Comparison of ENCODE assay signal across 15 cellular contexts in genomic region chr14:42113358-42114070, GRCh38.
A peak's percentile ranks its signal among the peaks of the same experiment; 100 is the strongest.
DNase-seq lines count a peak whose midpoint lies in the region; ATAC-seq and TF ChIP-seq lines count a peak whose summit lies in the region.
"Had no signal": no experiment of that assay in that cellular context is flagged by ENCODE, and none has a peak within 500 bp of the region (broad histone marks: within the 10 kb centered on the region; RNA-seq: fewer than 3 reads in every experiment).

No MANE protein-coding gene starts in this region.

- DNase-seq in right cardiac atrium (peak in 2 of 3 donors; percentile 25 to 37), left cardiac atrium (no peak), NT2/D1 (ENCODE audit: low read depth, low spot score) (no peak), testis (peak; percentile 17), gastrocnemius medialis (no peak), UCSD-AML1 (lab: John Stamatoyannopoulos, UW; ENCODE audit: unreplicated experiment) (no peak)
- DNase-seq: BE2C; C1 segment of cervical spinal cord; CD4-positive, CD25-positive, alpha-beta regulatory T cell; CD8-positive, alpha-beta memory T cell; GF-D8; GM23248 had no signal

- H3K4me3 ChIP-seq in right cardiac atrium (ENCODE audit: low read length) = no peak overlapping the region
- H3K4me3 ChIP-seq in NT2/D1 (ENCODE audit: insufficient read length, low read depth) = peak overlapping the region; percentile 24
- H3K4me3 ChIP-seq in testis = peak overlapping the region; percentile 44 to 51
- H3K4me3 ChIP-seq in gastrocnemius medialis = no peak overlapping the region
- H3K4me3 ChIP-seq: GM12878, GM23248, HAP-1 had no signal

- no peak overlapping the region for H3K27ac ChIP-seq in right cardiac atrium (ENCODE audit: low read length)
- no peak overlapping the region for H3K27ac ChIP-seq in testis
- H3K27ac ChIP-seq in gastrocnemius medialis = no peak overlapping the region
- H3K27ac ChIP-seq: GM23248 had no signal

- no peaks in the 10 kb centered on the region for H3K27me3 ChIP-seq in right cardiac atrium (ENCODE audit: control insufficient read depth, insufficient read depth)
- H3K27me3 ChIP-seq in NT2/D1 (ENCODE audit: insufficient read depth, insufficient read length) = no peaks in the 10 kb centered on the region
- no peaks in the 10 kb centered on the region for H3K27me3 ChIP-seq in testis
- H3K27me3 ChIP-seq in gastrocnemius medialis = no peaks in the 10 kb centered on the region
- H3K27me3 ChIP-seq: BE2C had no signal

- ATAC-seq in right cardiac atrium = no peak
- no peak for ATAC-seq in left cardiac atrium
- no peak for ATAC-seq in gastrocnemius medialis
- ATAC-seq: GM12878 had no signal

- no peak overlapping the region for H3K9ac ChIP-seq in NT2/D1 (ENCODE audit: insufficient read length, low read depth)
- H3K9ac ChIP-seq: GM23248 had no signal

- H3K9me3 ChIP-seq in right cardiac atrium (ENCODE audit: control insufficient read depth, low read length) (peaks cover 3% of the 10 kb centered on the region), NT2/D1 (ENCODE audit: insufficient read depth, low read length) (peaks cover 11% of the 10 kb centered on the region; the same call in 1 of the 2 replicates), testis (no peaks in the 10 kb centered on the region), gastrocnemius medialis (no peaks in the 10 kb centered on the region)
- H3K9me3 ChIP-seq: Caco-2, HAP-1 had no signal

- intact Hi-C loops in right cardiac atrium (cut with DNase I) (no loop called here), left cardiac atrium (cut with DNase I) (no loop called here), testis (cut with DNase I; ENCODE audit: low total_unique reads) (no loop called here), gastrocnemius medialis (cut with DNase I; ENCODE audit: low total_unique reads) (no loop called here)

- TF ChIP-seq POLR2A in testis (IDR thresholded peaks at IDR 0.05) (no peak), gastrocnemius medialis (IDR thresholded peaks at IDR 0.05) (no peak)

- H3K4me1 ChIP-seq in right cardiac atrium (ENCODE audit: control insufficient read depth, insufficient read depth, low read length) (no peaks in the 10 kb centered on the region), NT2/D1 (ENCODE audit: insufficient read depth, insufficient read length) (no peaks in the 10 kb centered on the region), testis (no peaks in the 10 kb centered on the region), gastrocnemius medialis (no peaks in the 10 kb centered on the region)
- H3K4me1 ChIP-seq: BE2C, Caco-2, HAP-1 had no signal

- in situ Hi-C loops in gastrocnemius medialis (cut with MboI; ENCODE audit: low sequenced_read_pairs in 4 of 4) = no loop called here

- H3K36me3 ChIP-seq in NT2/D1 (ENCODE audit: insufficient read depth, insufficient read length, low read length) = no peaks in the 10 kb centered on the region
- H3K36me3 ChIP-seq in testis (ENCODE audit: low read depth, missing control alignments) = no peaks in the 10 kb centered on the region
- H3K36me3 ChIP-seq in gastrocnemius medialis = no peaks in the 10 kb centered on the region
- H3K36me3 ChIP-seq: BE2C, HAP-1 had no signal

- TF ChIP-seq CTCF in testis (IDR thresholded peaks at IDR 0.05) (no peak), gastrocnemius medialis (IDR thresholded peaks at IDR 0.05 in 4 of 5, conservative IDR thresholded peaks at IDR 0.05 in 1 of 5) (no peak)

- WGBS in right cardiac atrium = 89% methylated on average over 60 of the region's 60 CpGs
- WGBS in testis, 2 donors = 55 to 81% methylated on average over 18 to 48 of the region's 60 CpGs

Comparison
In these comparisons a context has a peak if more than half of its experiments do, and no peak if none do; other contexts are left out.
1. DNase-seq: peak in right cardiac atrium (2 of 3) and testis (single experiment); none in left cardiac atrium (single experiment), NT2/D1 (single experiment), gastrocnemius medialis (0 of 2) and UCSD-AML1 (single experiment).
2. H3K4me3 ChIP-seq: peak in NT2/D1 (single experiment) and testis (2 of 2); none in right cardiac atrium (single experiment) and gastrocnemius medialis (0 of 4).